ENCODE assay signal across 8 cellular contexts in genomic region chr1:179369751-179370341, GRCh38. TPM values are rescaled to one million over a fixed set of nuclear protein-coding genes. Genes with fewer than 3 reads are reported as not detected.
DNase-seq lines count a peak whose midpoint lies in the region; ATAC-seq, FAIRE-seq and TF ChIP-seq lines count a peak whose summit lies in the region.

No MANE protein-coding gene starts in this region.

- TF ChIP-seq RAD21 in liver (IDR thresholded peaks at IDR 0.05) = peak; percentile 86 to 88

- peaks cover 12% of the 10 kb centered on the region for H3K36me3 Mint-ChIP-seq in Caco-2 (ENCODE audit: insufficient read depth, unreplicated experiment)

- no peaks in the 10 kb centered on the region for H3K4me1 Mint-ChIP-seq in Caco-2 (ENCODE audit: low read depth, unreplicated experiment)

- 2% methylated on average over 4 of the region's 4 CpGs for WGBS in liver

- POLR2A ChIA-PET in Caco-2 (lab: Charles Lee) = no interaction called here

- H3K27ac ChIP-seq in SK-N-MC (no peak overlapping the region), colonic mucosa (no peak overlapping the region), liver (ENCODE audit: low read depth in 1 of 2, low read length in 2 of 2) (no peak overlapping the region)

- TF ChIP-seq CTCF in Caco-2 (IDR thresholded peaks at IDR 0.05; ENCODE audit: insufficient read depth in 1 of 2, low read depth in 1 of 2, low read length in 1 of 2, severe bottlenecking in 1 of 2, unreplicated experiment in 1 of 2) (peak; percentile 49 to 65), colonic mucosa (IDR thresholded peaks at IDR 0.05) (peak; percentile 75), liver (IDR thresholded peaks at IDR 0.05; ENCODE audit: low read depth, low read length, missing input control) (peak; percentile 77)

- H3K4me3 Mint-ChIP-seq in Caco-2 (ENCODE audit: unreplicated experiment) = no peak overlapping the region

- no peaks in the 10 kb centered on the region for H3K9me3 Mint-ChIP-seq in Caco-2 (ENCODE audit: unreplicated experiment)

- H3K9ac ChIP-seq in SK-N-MC (ENCODE audit: insufficient read length) = no peak overlapping the region
- no peak overlapping the region for H3K9ac ChIP-seq in colonic mucosa (ENCODE audit: low read depth in 2 of 2, low read length in 2 of 2)
- H3K9ac ChIP-seq in liver (ENCODE audit: low read depth in 1 of 2, low read length in 2 of 2) = no peak overlapping the region

- BruUV-seq in Caco-2 (replicated peaks; lab: Mats Ljungman, UMichigan) = no TSS peak

- H3K9me3 ChIP-seq in Caco-2 (no peaks in the 10 kb centered on the region), SK-N-MC (ENCODE audit: low read depth, low read length) (no peaks in the 10 kb centered on the region), colonic mucosa (no peaks in the 10 kb centered on the region), liver (ENCODE audit: control insufficient read depth in 4 of 4, low read length in 3 of 4) (no peaks in the 10 kb centered on the region)

- H3K27me3 Mint-ChIP-seq in Caco-2 (ENCODE audit: insufficient read depth, unreplicated experiment) = no peaks in the 10 kb centered on the region

- FAIRE-seq in urothelium cell line (lab: Jason Lieb, UNC) = no peak

- CTCF ChIA-PET in Caco-2 (lab: Charles Lee) = interaction anchor here (1.6 kb wide), 1 partner anchor 118 kb away, joined by 4 read pairs; no protein-coding TSS in a partner anchor

- no peak overlapping the region for H3K4me3 ChIP-seq in Caco-2 (ENCODE audit: low read depth, low read length)
- no peak overlapping the region for H3K4me3 ChIP-seq in SK-N-MC
- H3K4me3 ChIP-seq in colonic mucosa = no peak overlapping the region
- H3K4me3 ChIP-seq in liver (ENCODE audit: low read depth in 1 of 3, low read length in 3 of 3) = no peak overlapping the region

- H3K27me3 ChIP-seq in Caco-2 (replicated peaks; ENCODE audit: control insufficient read depth, insufficient read depth, low read length) (no peaks in the 10 kb centered on the region), colonic mucosa (no peaks in the 10 kb centered on the region), liver (ENCODE audit: control insufficient read depth in 4 of 4, insufficient read depth in 4 of 4, low read length in 3 of 4) (no peaks in the 10 kb centered on the region)

- DNase-seq in Caco-2 (peak in 1 of 2 experiments; percentile 62), NCI-H146 (lab: John Stamatoyannopoulos, UW) (peak; percentile 53), SK-N-MC (ENCODE audit: low read depth, low spot score) (peak; percentile 61), colonic mucosa (peak; percentile 39), urothelium cell line (ENCODE audit: low spot score) (peak; percentile 60), posterior vena cava (ENCODE audit: low spot score) (no peak)

- H3K36me3 ChIP-seq in Caco-2 (ENCODE audit: control insufficient read depth, insufficient read depth, low read length) = no peaks in the 10 kb centered on the region
- no peaks in the 10 kb centered on the region for H3K36me3 ChIP-seq in SK-N-MC (ENCODE audit: insufficient read depth, low read length)
- H3K36me3 ChIP-seq in colonic mucosa = no peaks in the 10 kb centered on the region
- no peaks in the 10 kb centered on the region for H3K36me3 ChIP-seq in liver (ENCODE audit: control insufficient read depth in 4 of 4, insufficient read depth in 3 of 4, low read depth in 1 of 4, low read length in 3 of 4)

- intact Hi-C loops in Caco-2 (cut with micrococcal nuclease; ENCODE audit: unreplicated experiment) = loop anchor here (1.0 to 2.0 kb wide), 5 partner anchors 71 to 288 kb away; partner anchors contain the start of gene TOR3A
- intact Hi-C loops in colonic mucosa (cut with DNase I) = loop anchor here (2.0 to 5.0 kb wide), 2 partner anchors 119 to 293 kb away; no protein-coding TSS in a partner anchor
- intact Hi-C loops in posterior vena cava (cut with DNase I) = loop anchor here (5.0 kb wide), 2 partner anchors 288 to 293 kb away; partner anchors contain the start of gene TOR3A (in 1 of the 2)

- no peak overlapping the region for H3K27ac Mint-ChIP-seq in Caco-2 (ENCODE audit: unreplicated experiment)

- peak; percentile 27 for ATAC-seq in GM19452 (IDR thresholded peaks at IDR 0.05; ENCODE audit: unreplicated experiment)

- peaks cover 9% of the 10 kb centered on the region for H3K4me1 ChIP-seq in Caco-2
- H3K4me1 ChIP-seq in colonic mucosa = no peaks in the 10 kb centered on the region
- peaks cover 0 to 4% (median 0%) of the 10 kb centered on the region in 4 donors for H3K4me1 ChIP-seq in liver (ENCODE audit: control insufficient read depth in 4 of 4, insufficient read depth in 4 of 4, low read length in 3 of 4)

TF ChIP-seq in liver, 16 proteins besides CTCF, POLR2A, EP300 and RAD21:
- TF ChIP-seq RXRA (IDR thresholded peaks at IDR 0.05) (peak in 1 of 2 donors; percentile 6), ZBTB33 (IDR thresholded peaks at IDR 0.05) (no peak)

RNA-seq across cellular contexts. Expression of gene AXDND1, which starts 4.1 kb away (rescaled TPM):
- total RNA-seq in Caco-2 (2022) (not detected in 2 replicates), colonic mucosa (1 to 10 TPM; 2.8 to 7.9 TPM), liver (under 1 TPM in 1 of 2 donors, not detected in 1; 0.25 TPM), posterior vena cava (not detected)
- polyA plus RNA-seq in liver = not detected
